Comparison of ENCODE assay signal across 15 cellular contexts in genomic region chrX:139202742-139203410, GRCh38.
DNase-seq lines count a peak whose midpoint lies in the region; ATAC-seq and TF ChIP-seq lines count a peak whose summit lies in the region.
"Had no signal": no experiment of that assay in that cellular context is flagged by ENCODE, and none has a peak within 500 bp of the region (broad histone marks: within the 10 kb centered on the region; RNA-seq: fewer than 3 reads in every experiment).

No MANE protein-coding gene starts in this region.

- no peaks in the 10 kb centered on the region for H3K4me1 ChIP-seq in right cardiac atrium (ENCODE audit: control insufficient read depth, insufficient read depth, low read length)

- peaks cover 25% of the 10 kb centered on the region for H3K27me3 Mint-ChIP-seq in neural crest cell (ENCODE audit: low read depth)

- H3K9me3 ChIP-seq in right cardiac atrium (ENCODE audit: control insufficient read depth, low read length), result no peaks in the 10 kb centered on the region
- H3K9me3 ChIP-seq: thoracic aorta had no signal

- H3K27me3 ChIP-seq in right cardiac atrium (ENCODE audit: control insufficient read depth, insufficient read depth), result no peaks in the 10 kb centered on the region

- ATAC-seq in right cardiac atrium (no peak), Right ventricle myocardium inferior (no peak), GM21576 (IDR thresholded peaks at IDR 0.05; ENCODE audit: unreplicated experiment) (no peak)

- peaks cover 59% of the 10 kb centered on the region for H3K4me1 Mint-ChIP-seq in neural crest cell

- WGBS in right cardiac atrium, result 17% methylated on average over 34 of the region's 34 CpGs

- H3K27ac Mint-ChIP-seq in neural crest cell (ENCODE audit: unreplicated experiment), result peak overlapping the region; percentile 85
- H3K27ac Mint-ChIP-seq: T-helper 1 cell treated with Interleukin-12 subunit alpha and Interleukin-12 subunit beta and Interleukin-4 antibody, amounts not matched to agents 30 μg/mL and 1 μg/mL, for 36 hours had no signal

- H3K4me3 ChIP-seq in right cardiac atrium (ENCODE audit: low read length) (no peak overlapping the region), epithelial cell of proximal tubule (ENCODE audit: low read depth, low read length) (peak overlapping the region; percentile 38)

- TF ChIP-seq CTCF in epithelial cell of proximal tubule (conservative IDR thresholded peaks at IDR 0.05; ENCODE audit: low read depth, low read length) (no peak), neural crest cell (conservative IDR thresholded peaks at IDR 0.05) (peak; percentile 49)

- H3K36me3 Mint-ChIP-seq in neural crest cell (ENCODE audit: low read depth), result peaks cover 6% of the 10 kb centered on the region

- DNase-seq in right cardiac atrium, result peak in 2 of 3 donors; percentile 15 to 53
- DNase-seq in Right ventricle myocardium inferior (ENCODE audit: missing footprints), result no peak
- no peak for DNase-seq in epithelial cell of proximal tubule (ENCODE audit: low read depth)
- DNase-seq in neural crest cell (ENCODE audit: low read depth, low spot score), result peak; percentile 39
- DNase-seq in stimulated activated CD4-positive, alpha-beta T cell treated with anti-CD3 and anti-CD28 coated beads, Interleukin-15, amount 100 ng/mL, for 24 hours, result no peak
- no peak for DNase-seq in DMS153 (lab: John Stamatoyannopoulos, UW)
- no peak for DNase-seq in NCI-H1694 treated with DMSO at 0.1 percent for 48 hours (lab: John Stamatoyannopoulos, UW)
- DNase-seq: activated CD4-positive, alpha-beta T cell treated with anti-CD3 and anti-CD28 coated beads for 4 hours; activated T-cell treated with anti-CD3 and anti-CD28 coated beads, Interleukin-2, amount 50 U/mL, for 48 hours; amniotic stem cell; NCI-H146; NCI-H510A treated with DMSO at 0.1 percent for 48 hours had no signal

- no peak overlapping the region for H3K27ac ChIP-seq in right cardiac atrium (ENCODE audit: low read length)
- H3K27ac ChIP-seq: thoracic aorta had no signal

- intact Hi-C loops in right cardiac atrium (cut with DNase I) (no loop called here), Right ventricle myocardium inferior (cut with DNase I) (no loop called here)

- H3K4me3 Mint-ChIP-seq in neural crest cell, result peak overlapping the region; percentile 92
- H3K4me3 Mint-ChIP-seq: T-helper 1 cell treated with Interleukin-12 subunit alpha and Interleukin-12 subunit beta and Interleukin-4 antibody, amounts not matched to agents 30 μg/mL and 1 μg/mL, for 36 hours had no signal

- H3K9me3 Mint-ChIP-seq in neural crest cell, result peaks cover 2% of the 10 kb centered on the region
- H3K9me3 Mint-ChIP-seq: T-helper 1 cell treated with Interleukin-12 subunit alpha and Interleukin-12 subunit beta and Interleukin-4 antibody, amounts not matched to agents 30 μg/mL and 1 μg/mL, for 36 hours had no signal

Comparison
In these comparisons a context has a peak if more than half of its experiments do, and no peak if none do; other contexts are left out.
1. DNase-seq: peak in right cardiac atrium (2 of 3) and neural crest cell (single experiment); none in Right ventricle myocardium inferior (single experiment), epithelial cell of proximal tubule (single experiment), stimulated activated CD4-positive, alpha-beta T cell treated with anti-CD3 and anti-CD28 coated beads, Interleukin-15, amount 100 ng/mL, for 24 hours (single experiment), DMS153 (single experiment) and NCI-H1694 treated with DMSO at 0.1 percent for 48 hours (single experiment).